8 cellular contexts compared by ENCODE assay signal in the genomic region with DNA sequence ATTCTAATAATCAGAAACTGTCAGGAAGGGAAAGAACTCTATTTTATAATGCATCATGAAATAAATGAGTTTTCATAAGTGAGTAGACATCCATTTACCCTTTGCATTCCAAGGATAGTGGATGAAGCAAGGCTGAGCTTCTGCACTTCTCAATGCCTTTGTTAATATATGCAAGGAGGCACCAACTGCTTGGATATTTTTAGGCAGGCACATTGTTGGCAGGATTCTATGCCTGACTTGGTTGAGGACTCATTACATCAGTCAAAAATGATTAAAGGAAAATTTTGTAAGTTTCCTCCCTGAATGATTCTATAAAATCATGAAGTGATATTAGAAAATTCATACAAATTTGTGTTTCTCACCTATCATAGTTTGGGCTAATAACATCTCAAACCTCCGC.
"Had no signal": no experiment of that assay in that cellular context is flagged by ENCODE, and none has a peak within 500 bp of the region (broad histone marks: within the 10 kb centered on the region; RNA-seq: fewer than 3 reads in every experiment).

No MANE protein-coding gene starts in this region.

- H3K4me3 ChIP-seq: K562 had no signal

- ATAC-seq: HepG2, K562 had no signal

- H3K27ac Mint-ChIP-seq: IgD-negative memory B cell had no signal

- FAIRE-seq: HepG2, HTR-8/SVneo, K562 had no signal

- H3K27ac ChIP-seq: HL-60 had no signal

- H3K27me3 Mint-ChIP-seq: IgD-negative memory B cell had no signal

- H3K4me3 Mint-ChIP-seq: IgD-negative memory B cell had no signal

- H3K36me3 Mint-ChIP-seq: IgD-negative memory B cell had no signal

- DNase-seq: IMR-90, KBM-7, KG1 had no signal

- H3K4me1 Mint-ChIP-seq: IgD-negative memory B cell had no signal
